13 cellular contexts compared by ENCODE assay signal in genomic region chr2:132438650-132439030, GRCh38. TPM values are rescaled to one million over a fixed set of nuclear protein-coding genes. Genes with fewer than 3 reads are reported as not detected.
A peak's percentile ranks its signal among the peaks of the same experiment; 100 is the strongest.
DNase-seq lines count a peak whose midpoint lies in the region; ATAC-seq and TF ChIP-seq lines count a peak whose summit lies in the region.
"Had no signal": no experiment of that assay in that cellular context is flagged by ENCODE, and none has a peak within 500 bp of the region (broad histone marks: within the 10 kb centered on the region; RNA-seq: fewer than 3 reads in every experiment).

No MANE protein-coding gene starts in this region.

- peak; percentile 15 for DNase-seq in stimulated activated CD4-positive, alpha-beta T cell treated with anti-CD3 and anti-CD28 coated beads, Interleukin-1b, Interleukin-23, amount 100 ng/mL, for 48 hours
- no peak for DNase-seq in stimulated activated CD4-positive, alpha-beta T cell treated with anti-CD3 and anti-CD28 coated beads, Interleukin-12 subunit alpha, Interleukin-12 subunit beta, amount 100 ng/mL, for 4 hours
- DNase-seq in SK-MEL-5 (ENCODE audit: low read depth, low spot score), result peak; percentile 9
- peak; percentile 87 for DNase-seq in fibroblast of the aortic adventitia (ENCODE audit: low read depth)
- DNase-seq in posterior vena cava (ENCODE audit: low spot score), result no peak
- DNase-seq in pons (ENCODE audit: low spot score), result no peak
- DNase-seq in stimulated activated CD4-positive, alpha-beta T cell treated with anti-CD3 and anti-CD28 coated beads, Interleukin-4, amount 100 ng/mL, for 1 hour, result no peak
- no peak for DNase-seq in WTC11 (ENCODE audit: low spot score)
- DNase-seq: activated CD4-positive, alpha-beta memory T cell treated with anti-CD3 and anti-CD28 coated beads, Interleukin-2, amount 10 ng/mL, durations not matched to agents 7 days and 5 days; CD8-positive, alpha-beta memory T cell; right lobe of liver had no signal

- no peaks in the 10 kb centered on the region for H3K36me3 Mint-ChIP-seq in WTC11
- H3K36me3 Mint-ChIP-seq: CD8-positive, alpha-beta memory T cell had no signal

- H3K4me1 Mint-ChIP-seq in WTC11, result peaks cover 55% of the 10 kb centered on the region
- H3K4me1 Mint-ChIP-seq: activated CD4-positive, alpha-beta memory T cell treated with anti-CD3 and anti-CD28 coated beads, Interleukin-2, amount 10 ng/mL, durations not matched to agents 7 days and 5 days; CD8-positive, alpha-beta memory T cell had no signal

- H3K27ac Mint-ChIP-seq in WTC11, result no peak overlapping the region
- H3K27ac Mint-ChIP-seq: activated CD4-positive, alpha-beta memory T cell treated with anti-CD3 and anti-CD28 coated beads, Interleukin-2, amount 10 ng/mL, durations not matched to agents 7 days and 5 days; dendritic cell treated with granulocyte-macrophage colony-stimulating factor and Interleukin-4, amounts not matched to agents 40 ng/mL and 50 ng/mL, for 4 days; stimulated activated naive CD8-positive, alpha-beta T cell treated with anti-CD3 and anti-CD28 coated beads, Interleukin-15, Interleukin-2, amounts not matched to agents 100 ng/mL and 50 ng/mL, for 24 hours had no signal

- in situ Hi-C loops in SK-MEL-5 (cut with HindIII; ENCODE audit: low pct_unique_long_range_greater_than_20kb, low sequenced_read_pairs), result no loop called here

- ATAC-seq in WTC11, result no peak

- no peaks in the 10 kb centered on the region for H3K27me3 Mint-ChIP-seq in WTC11 (ENCODE audit: low read depth)
- H3K27me3 Mint-ChIP-seq: activated CD4-positive, alpha-beta memory T cell treated with anti-CD3 and anti-CD28 coated beads, Interleukin-2, amount 10 ng/mL, durations not matched to agents 7 days and 5 days; CD8-positive, alpha-beta memory T cell had no signal

- H3K4me3 ChIP-seq in fibroblast of the aortic adventitia (ENCODE audit: low read depth, low read length), result no peak overlapping the region
- H3K4me3 ChIP-seq: right lobe of liver had no signal

- POLR2A ChIA-PET in WTC11 (lab: Charles Lee), result no interaction called here

- H3K9me3 Mint-ChIP-seq in WTC11, result no peaks in the 10 kb centered on the region; the same call in 1 of the 2 replicates
- H3K9me3 Mint-ChIP-seq: dendritic cell treated with granulocyte-macrophage colony-stimulating factor and Interleukin-4, amounts not matched to agents 40 ng/mL and 50 ng/mL, for 4 days; stimulated activated naive CD8-positive, alpha-beta T cell treated with anti-CD3 and anti-CD28 coated beads, Interleukin-15, Interleukin-2, amounts not matched to agents 100 ng/mL and 50 ng/mL, for 24 hours had no signal

- H3K4me3 Mint-ChIP-seq in WTC11, result no peak overlapping the region
- H3K4me3 Mint-ChIP-seq: activated CD4-positive, alpha-beta memory T cell treated with anti-CD3 and anti-CD28 coated beads, Interleukin-2, amount 10 ng/mL, durations not matched to agents 7 days and 5 days; CD8-positive, alpha-beta memory T cell; dendritic cell treated with granulocyte-macrophage colony-stimulating factor and Interleukin-4, amounts not matched to agents 40 ng/mL and 50 ng/mL, for 4 days; stimulated activated naive CD8-positive, alpha-beta T cell treated with anti-CD3 and anti-CD28 coated beads, Interleukin-15, Interleukin-2, amounts not matched to agents 100 ng/mL and 50 ng/mL, for 24 hours had no signal

- TF ChIP-seq CTCF in fibroblast of the aortic adventitia (IDR thresholded peaks at IDR 0.05; ENCODE audit: insufficient read depth, low read length) (no peak), WTC11 (IDR thresholded peaks at IDR 0.05) (no peak)

- intact Hi-C loops in posterior vena cava (cut with DNase I), result no loop called here

- CTCF ChIA-PET in WTC11 (lab: Charles Lee), result interaction anchor here (0.6 to 3.3 kb wide), 2 partner anchors 9 to 10 kb away, joined by 4 to 20 read pairs; no protein-coding TSS in a partner anchor

TF ChIP-seq in WTC11, 78 proteins besides CTCF, POLR2A, EP300 and RAD21 (continues in another document):
- TF ChIP-seq GRHL2 (CRISPR knock-in tag; IDR thresholded peaks at IDR 0.05; ENCODE audit: insufficient replicate concordance, severe bottlenecking) (no peak), ZNF219 (CRISPR knock-in tag; IDR thresholded peaks at IDR 0.05; ENCODE audit: borderline replicate concordance) (no peak), FOXP1 (CRISPR knock-in tag; IDR thresholded peaks at IDR 0.05; ENCODE audit: borderline replicate concordance) (no peak), ZNF263 (CRISPR knock-in tag; IDR thresholded peaks at IDR 0.05; ENCODE audit: low read depth) (no peak), IRF2 (CRISPR knock-in tag; IDR thresholded peaks at IDR 0.05; ENCODE audit: borderline replicate concordance, low read depth) (no peak), ZNF425 (CRISPR knock-in tag; conservative IDR thresholded peaks at IDR 0.05) (no peak), SMAD3 (CRISPR knock-in tag; IDR thresholded peaks at IDR 0.05; ENCODE audit: borderline replicate concordance) (no peak), EMX1 (CRISPR knock-in tag; IDR thresholded peaks at IDR 0.05) (no peak), ZNF396 (CRISPR knock-in tag; IDR thresholded peaks at IDR 0.05; ENCODE audit: borderline replicate concordance) (no peak), MYBL2 (CRISPR knock-in tag; IDR thresholded peaks at IDR 0.05) (no peak), ETV6 (CRISPR knock-in tag; IDR thresholded peaks at IDR 0.05) (no peak), TP53 (CRISPR knock-in tag; IDR thresholded peaks at IDR 0.05) (no peak), TEAD4 (CRISPR knock-in tag; IDR thresholded peaks at IDR 0.05) (no peak), SOX15 (CRISPR knock-in tag; IDR thresholded peaks at IDR 0.05) (no peak)
- TF ChIP-seq, protein P1, sequence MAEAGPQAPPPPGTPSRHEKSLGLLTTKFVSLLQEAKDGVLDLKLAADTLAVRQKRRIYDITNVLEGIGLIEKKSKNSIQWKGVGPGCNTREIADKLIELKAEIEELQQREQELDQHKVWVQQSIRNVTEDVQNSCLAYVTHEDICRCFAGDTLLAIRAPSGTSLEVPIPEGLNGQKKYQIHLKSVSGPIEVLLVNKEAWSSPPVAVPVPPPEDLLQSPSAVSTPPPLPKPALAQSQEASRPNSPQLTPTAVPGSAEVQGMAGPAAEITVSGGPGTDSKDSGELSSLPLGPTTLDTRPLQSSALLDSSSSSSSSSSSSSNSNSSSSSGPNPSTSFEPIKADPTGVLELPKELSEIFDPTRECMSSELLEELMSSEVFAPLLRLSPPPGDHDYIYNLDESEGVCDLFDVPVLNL (CRISPR knock-in tag; IDR thresholded peaks at IDR 0.05; ENCODE audit: borderline replicate concordance, low read depth), result no peak
- TF ChIP-seq, protein P2, sequence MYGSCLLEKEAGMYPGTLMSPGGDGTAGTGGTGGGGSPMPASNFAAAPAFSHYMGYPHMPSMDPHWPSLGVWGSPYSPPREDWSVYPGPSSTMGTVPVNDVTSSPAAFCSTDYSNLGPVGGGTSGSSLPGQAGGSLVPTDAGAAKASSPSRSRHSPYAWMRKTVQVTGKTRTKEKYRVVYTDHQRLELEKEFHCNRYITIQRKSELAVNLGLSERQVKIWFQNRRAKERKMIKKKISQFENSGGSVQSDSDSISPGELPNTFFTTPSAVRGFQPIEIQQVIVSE (CRISPR knock-in tag; IDR thresholded peaks at IDR 0.05; ENCODE audit: borderline replicate concordance), result no peak

RNA-seq across cellular contexts. Expression of gene GPR39, which starts 22.0 kb away (rescaled TPM):
- total RNA-seq in SK-MEL-5 (2014; rRNA removed; shearing (Covaris generic)), result 0.32 TPM in 1 of 2 replicates, not detected in the other
- polyA plus RNA-seq in SK-MEL-5 (2015; cell fraction: cytosol; rRNA removed), result 0.12 TPM in 1 of 2 replicates, not detected in the other
- polyA plus RNA-seq in SK-MEL-5 (2015; cell fraction: nucleus; rRNA removed), result not detected in 2 replicates
- total RNA-seq in fibroblast of the aortic adventitia (ENCODE audit: low replicate concordance) (0.41 and 12.7 TPM in 2 replicates), posterior vena cava (under 1 TPM in 1 of 2 donors, not detected in 1; 0.37 TPM), WTC11 (2021) (0.74 to 1.2 TPM (median 0.85 TPM) in 3 replicates)
- total RNA-seq: activated CD4-positive, alpha-beta memory T cell treated with anti-CD3 and anti-CD28 coated beads, Interleukin-2, amount 10 ng/mL, durations not matched to agents 7 days and 5 days; CD8-positive, alpha-beta memory T cell had no signal
- polyA plus RNA-seq: CD8-positive, alpha-beta memory T cell had no signal

Comparison
In these comparisons a context has a peak if more than half of its experiments do, and no peak if none do; other contexts are left out.
1. DNase-seq: peak in stimulated activated CD4-positive, alpha-beta T cell treated with anti-CD3 and anti-CD28 coated beads, Interleukin-1b, Interleukin-23, amount 100 ng/mL, for 48 hours (single experiment), SK-MEL-5 (single experiment) and fibroblast of the aortic adventitia (single experiment); none in stimulated activated CD4-positive, alpha-beta T cell treated with anti-CD3 and anti-CD28 coated beads, Interleukin-12 subunit alpha, Interleukin-12 subunit beta, amount 100 ng/mL, for 4 hours (single experiment), posterior vena cava (single experiment), pons (single experiment), stimulated activated CD4-positive, alpha-beta T cell treated with anti-CD3 and anti-CD28 coated beads, Interleukin-4, amount 100 ng/mL, for 1 hour (single experiment) and WTC11 (single experiment).